Comparison of ENCODE assay signal across 1 cellular context in the genomic region with DNA sequence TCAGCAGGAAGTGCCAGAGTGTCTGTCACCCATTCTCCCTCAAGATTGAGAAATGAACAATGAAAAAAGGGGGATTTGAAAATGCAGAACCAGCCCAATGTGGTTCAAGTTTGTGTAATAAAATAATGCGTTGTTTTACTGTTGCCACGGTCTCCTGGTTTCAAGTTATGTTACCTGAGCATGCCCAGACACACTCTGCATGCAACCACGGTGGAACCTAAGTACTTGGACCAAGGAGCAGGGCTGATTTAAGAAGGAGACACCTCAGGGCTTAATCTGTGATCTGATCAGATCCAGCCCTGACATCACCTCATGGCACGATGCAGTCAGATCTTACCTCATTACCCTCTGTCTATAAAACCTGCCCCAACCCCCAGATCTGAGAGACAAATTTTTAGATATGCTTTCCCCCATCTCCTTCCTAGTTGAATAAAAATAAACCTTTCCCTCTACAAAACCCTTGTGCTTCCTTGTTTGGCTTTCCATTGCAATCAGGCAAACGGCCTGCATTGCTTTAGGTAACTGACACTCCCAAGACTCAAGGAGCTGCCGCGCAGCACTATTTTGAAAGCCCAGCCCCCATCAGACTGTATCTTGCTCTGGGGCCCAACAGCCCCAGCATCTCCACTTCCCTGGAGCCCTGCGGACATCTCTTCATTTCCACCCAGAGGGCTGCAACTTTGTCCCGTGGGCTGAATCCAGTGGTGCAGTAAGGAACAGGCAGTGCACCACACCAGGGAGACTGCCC. TPM values are rescaled to one million over a fixed set of nuclear protein-coding genes. Genes with fewer than 3 reads are reported as not detected.
"Had no signal": no experiment of that assay in that cellular context is flagged by ENCODE, and none has a peak within 500 bp of the region (broad histone marks: within the 10 kb centered on the region; RNA-seq: fewer than 3 reads in every experiment).

No MANE protein-coding gene starts in this region.

RNA-seq across cellular contexts. Expression of gene GBP1, which starts 14.9 kb away (rescaled TPM):
- total RNA-seq: neural crest cell had no signal

RNA-seq across cellular contexts. Expression of gene GBP3, which starts 27.4 kb away (rescaled TPM):
- total RNA-seq: neural crest cell had no signal
